ENCODE assay signal across 7 cellular contexts in the genomic region with DNA sequence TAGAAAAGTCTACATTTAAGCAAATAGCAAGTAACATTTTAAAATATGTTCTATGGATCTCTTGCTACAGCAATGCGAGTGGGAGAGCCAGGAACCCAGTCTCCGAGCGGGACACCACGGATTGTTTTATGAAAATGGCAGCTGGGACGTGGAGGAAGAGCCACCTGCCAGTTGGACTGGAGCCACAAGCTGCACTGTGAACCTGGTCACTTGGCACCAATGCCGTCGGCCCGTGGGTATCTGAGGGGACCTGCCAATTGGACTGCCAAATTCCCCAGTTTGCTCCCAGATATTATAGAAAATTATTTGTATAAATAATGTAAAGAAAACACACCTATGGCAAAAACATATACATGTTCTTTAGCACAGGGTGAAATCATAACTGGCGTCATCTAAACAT. TPM values are rescaled to one million over a fixed set of nuclear protein-coding genes. Genes with fewer than 3 reads are reported as not detected.
"Had no signal": no experiment of that assay in that cellular context is flagged by ENCODE, and none has a peak within 500 bp of the region (broad histone marks: within the 10 kb centered on the region; RNA-seq: fewer than 3 reads in every experiment).

No MANE protein-coding gene starts in this region.

RNA-seq across cellular contexts. Expression of a gene that starts 10.6 kb away (rescaled TPM):
- total RNA-seq: neural crest cell, osteoblast, osteocyte, pulmonary artery endothelial cell, skeletal muscle tissue had no signal
- polyA plus RNA-seq: neural cell, smooth muscle cell had no signal
